Comparison of ENCODE assay signal across 7 cellular contexts in genomic region chr13:44142540-44142867, GRCh38.
A peak's percentile ranks its signal among the peaks of the same experiment; 100 is the strongest.
DNase-seq lines count a peak whose midpoint lies in the region; ATAC-seq and TF ChIP-seq lines count a peak whose summit lies in the region.

No MANE protein-coding gene starts in this region.

- peak overlapping the region; percentile 58 for H3K27ac Mint-ChIP-seq in HFFc6
- H3K27ac Mint-ChIP-seq in activated T-helper 1 cell treated with anti-CD3 and anti-CD28 coated beads, Interleukin-12 subunit alpha, Interleukin-12 subunit beta, Interleukin-2, Interleukin-4 antibody, amounts not matched to agents 30 ng/mL and 10 ng/mL and 1 ng/mL, durations not matched to agents 14 hours and 24 hours and 36 hours = no peak overlapping the region
- H3K27ac Mint-ChIP-seq in stimulated activated effector memory CD8-positive, alpha-beta T cell treated with anti-CD3 and anti-CD28 coated beads, Interleukin-12 subunit alpha, Interleukin-12 subunit beta, amount 100 ng/mL, for 72 hours = peak overlapping the region; percentile 91

- no CpG with 5 or more reads among the region's 7 CpGs for WGBS in iPS DF 6.9 (ENCODE audit: insufficient coverage, insufficient read length)

- H3K9me3 Mint-ChIP-seq in HFFc6 = no peaks in the 10 kb centered on the region
- H3K9me3 Mint-ChIP-seq in activated T-helper 1 cell treated with anti-CD3 and anti-CD28 coated beads, Interleukin-12 subunit alpha, Interleukin-12 subunit beta, Interleukin-2, Interleukin-4 antibody, amounts not matched to agents 30 ng/mL and 10 ng/mL and 1 ng/mL, durations not matched to agents 14 hours and 24 hours and 36 hours = no peaks in the 10 kb centered on the region
- H3K9me3 Mint-ChIP-seq in stimulated activated effector memory CD8-positive, alpha-beta T cell treated with anti-CD3 and anti-CD28 coated beads, Interleukin-12 subunit alpha, Interleukin-12 subunit beta, amount 100 ng/mL, for 72 hours = no peaks in the 10 kb centered on the region

- ATAC-seq in stimulated activated effector memory CD8-positive, alpha-beta T cell treated with anti-CD3 and anti-CD28 coated beads, Interleukin-12 subunit alpha, Interleukin-12 subunit beta, amount 100 ng/mL, for 72 hours = no peak

- H3K36me3 ChIP-seq in iPS DF 6.9 (ENCODE audit: control insufficient read depth, insufficient read depth, low read length) = no peaks in the 10 kb centered on the region

- TF ChIP-seq CTCF in HFFc6 (IDR thresholded peaks at IDR 0.05) = no peak

- H3K27me3 Mint-ChIP-seq in HFFc6 (ENCODE audit: insufficient read depth) = peaks cover 15% of the 10 kb centered on the region
- H3K27me3 Mint-ChIP-seq in activated T-helper 1 cell treated with anti-CD3 and anti-CD28 coated beads, Interleukin-12 subunit alpha, Interleukin-12 subunit beta, Interleukin-2, Interleukin-4 antibody, amounts not matched to agents 30 ng/mL and 10 ng/mL and 1 ng/mL, durations not matched to agents 14 hours and 24 hours and 36 hours (ENCODE audit: insufficient read depth) = peaks cover 36% of the 10 kb centered on the region

- no peak for DNase-seq in HFFc6
- no peak for DNase-seq in activated T-helper 1 cell treated with anti-CD3 and anti-CD28 coated beads, Interleukin-12 subunit alpha, Interleukin-12 subunit beta, Interleukin-2, Interleukin-4 antibody, amounts not matched to agents 30 ng/mL and 10 ng/mL and 1 ng/mL, durations not matched to agents 14 hours and 24 hours and 36 hours (ENCODE audit: low spot score)
- DNase-seq in iPS DF 6.9 (ENCODE audit: low read depth, low spot score) = no peak
- DNase-seq in stimulated activated effector memory CD8-positive, alpha-beta T cell treated with anti-CD3 and anti-CD28 coated beads, Interleukin-12 subunit alpha, Interleukin-12 subunit beta, amount 100 ng/mL, for 72 hours (ENCODE audit: low spot score in 2 of 2) = no peak
- DNase-seq in stimulated activated naive CD4-positive, alpha-beta T cell (lab: John Stamatoyannopoulos, UW) = no peak
- no peak for DNase-seq in activated gamma-delta T cell treated with Interleukin-2 at 50 U/mL for 16 hours
- no peak for DNase-seq in NAMALWA (ENCODE audit: low spot score)

- intact Hi-C loops in activated T-helper 1 cell treated with anti-CD3 and anti-CD28 coated beads, Interleukin-12 subunit alpha, Interleukin-12 subunit beta, Interleukin-2, Interleukin-4 antibody, amounts not matched to agents 30 ng/mL and 10 ng/mL and 1 ng/mL, durations not matched to agents 14 hours and 24 hours and 36 hours (cut with micrococcal nuclease) = loop anchor here (1.0 to 5.0 kb wide), 11 partner anchors 56 to 1275 kb away; partner anchors contain the start of genes SLC25A30, TPT1 and TSC22D1

- no peak overlapping the region for H3K27ac ChIP-seq in iPS DF 6.9 (ENCODE audit: low read length)

- H3K4me3 Mint-ChIP-seq in HFFc6 = peak overlapping the region; percentile 87
- H3K4me3 Mint-ChIP-seq in activated T-helper 1 cell treated with anti-CD3 and anti-CD28 coated beads, Interleukin-12 subunit alpha, Interleukin-12 subunit beta, Interleukin-2, Interleukin-4 antibody, amounts not matched to agents 30 ng/mL and 10 ng/mL and 1 ng/mL, durations not matched to agents 14 hours and 24 hours and 36 hours = peak overlapping the region; percentile 82
- peak overlapping the region; percentile 79 for H3K4me3 Mint-ChIP-seq in stimulated activated effector memory CD8-positive, alpha-beta T cell treated with anti-CD3 and anti-CD28 coated beads, Interleukin-12 subunit alpha, Interleukin-12 subunit beta, amount 100 ng/mL, for 72 hours

- peaks cover 7% of the 10 kb centered on the region; the same call in 1 of the 2 replicates for H3K4me1 Mint-ChIP-seq in HFFc6 (ENCODE audit: low read depth)
- peaks cover 20% of the 10 kb centered on the region for H3K4me1 Mint-ChIP-seq in activated T-helper 1 cell treated with anti-CD3 and anti-CD28 coated beads, Interleukin-12 subunit alpha, Interleukin-12 subunit beta, Interleukin-2, Interleukin-4 antibody, amounts not matched to agents 30 ng/mL and 10 ng/mL and 1 ng/mL, durations not matched to agents 14 hours and 24 hours and 36 hours (ENCODE audit: low read depth)
- peaks cover 13% of the 10 kb centered on the region for H3K4me1 Mint-ChIP-seq in stimulated activated effector memory CD8-positive, alpha-beta T cell treated with anti-CD3 and anti-CD28 coated beads, Interleukin-12 subunit alpha, Interleukin-12 subunit beta, amount 100 ng/mL, for 72 hours

- H3K4me3 ChIP-seq in iPS DF 6.9 (ENCODE audit: low read length) = peak overlapping the region; percentile 81; the same call in 1 of the 2 replicates

- H3K4me1 ChIP-seq in iPS DF 6.9 (ENCODE audit: control insufficient read depth, insufficient read depth, low read length) = peaks cover 2% of the 10 kb centered on the region

- no peaks in the 10 kb centered on the region for H3K9me3 ChIP-seq in iPS DF 6.9 (ENCODE audit: control insufficient read depth, insufficient read depth, low read length)

- no peaks in the 10 kb centered on the region; the same call in 1 of the 2 replicates for H3K27me3 ChIP-seq in iPS DF 6.9 (ENCODE audit: control insufficient read depth, insufficient read depth, low read length)

- no peaks in the 10 kb centered on the region for H3K36me3 Mint-ChIP-seq in HFFc6 (ENCODE audit: low read depth)
- H3K36me3 Mint-ChIP-seq in activated T-helper 1 cell treated with anti-CD3 and anti-CD28 coated beads, Interleukin-12 subunit alpha, Interleukin-12 subunit beta, Interleukin-2, Interleukin-4 antibody, amounts not matched to agents 30 ng/mL and 10 ng/mL and 1 ng/mL, durations not matched to agents 14 hours and 24 hours and 36 hours (ENCODE audit: low read depth) = no peaks in the 10 kb centered on the region
- no peaks in the 10 kb centered on the region for H3K36me3 Mint-ChIP-seq in stimulated activated effector memory CD8-positive, alpha-beta T cell treated with anti-CD3 and anti-CD28 coated beads, Interleukin-12 subunit alpha, Interleukin-12 subunit beta, amount 100 ng/mL, for 72 hours
